Comparison of ENCODE assay signal across 17 cellular contexts in genomic region chrX:113400193-113400704, GRCh38.
A peak's percentile ranks its signal among the peaks of the same experiment; 100 is the strongest.
DNase-seq lines count a peak whose midpoint lies in the region; ATAC-seq and TF ChIP-seq lines count a peak whose summit lies in the region.
"Had no signal": no experiment of that assay in that cellular context is flagged by ENCODE, and none has a peak within 500 bp of the region (broad histone marks: within the 10 kb centered on the region; RNA-seq: fewer than 3 reads in every experiment).

No MANE protein-coding gene starts in this region.

- no peaks in the 10 kb centered on the region for H3K79me2 ChIP-seq in SK-N-SH (ENCODE audit: insufficient read depth)

- H3K4me3 ChIP-seq in SK-N-SH (ENCODE audit: low read depth in 2 of 2, low read length in 1 of 2) (no peak overlapping the region), retinal pigment epithelial cell (ENCODE audit: low read length) (no peak overlapping the region)
- H3K4me3 ChIP-seq: thoracic aorta had no signal

- DNase-seq in DMS53 (lab: John Stamatoyannopoulos, UW) = peak; percentile 65
- DNase-seq in DMS53 treated with DMSO at 0.1 percent for 48 hours (lab: John Stamatoyannopoulos, UW; ENCODE audit: unreplicated experiment) = no peak
- no peak for DNase-seq in SK-N-SH
- DNase-seq in foreskin keratinocyte = peak; percentile 23 to 43
- DNase-seq in retinal pigment epithelial cell (ENCODE audit: low read depth) = peak; percentile 32
- no peak for DNase-seq in COLO668 (lab: John Stamatoyannopoulos, UW; ENCODE audit: unreplicated experiment)
- DNase-seq in NCI-H2171 (lab: John Stamatoyannopoulos, UW) = no peak
- DNase-seq in globus pallidus (ENCODE audit: low spot score) = no peak
- DNase-seq: 8988T; activated CD4-positive, alpha-beta memory T cell treated with anti-CD3 and anti-CD28 coated beads, Interleukin-2, amount 10 ng/mL, durations not matched to agents 7 days and 5 days; activated effector memory CD4-positive, alpha-beta T cell treated with Interleukin-2 at 50 U/mL for 16 hours; CD8-positive, alpha-beta memory T cell; hippocampal formation; Kasumi-1; NCI-H187 treated with DMSO at 0.1 percent for 48 hours had no signal

- H2AFZ ChIP-seq in SK-N-SH (ENCODE audit: low read depth) = no peak overlapping the region

- H3K27me3 ChIP-seq in SK-N-SH (ENCODE audit: insufficient read depth) (no peaks in the 10 kb centered on the region), foreskin keratinocyte (no peaks in the 10 kb centered on the region)

- H3K27ac ChIP-seq in SK-N-SH (ENCODE audit: low read depth in 2 of 2, low read length in 1 of 2) = no peak overlapping the region
- peak overlapping the region; percentile 36 for H3K27ac ChIP-seq in foreskin keratinocyte
- H3K27ac ChIP-seq: thoracic aorta had no signal

- no peak for TF ChIP-seq RAD21 in SK-N-SH (IDR thresholded peaks at IDR 0.05; ENCODE audit: low read length)

- no peaks in the 10 kb centered on the region for H3F3A ChIP-seq in SK-N-SH (replicated peaks; ENCODE audit: insufficient read depth)

- H3K4me2 ChIP-seq in SK-N-SH = peak overlapping the region; percentile 17; the same call in 1 of the 2 replicates

- no peaks in the 10 kb centered on the region for H4K20me1 ChIP-seq in SK-N-SH (ENCODE audit: insufficient read depth)

- peak; percentile 97 for ATAC-seq in foreskin keratinocyte
- ATAC-seq: Right ventricle myocardium inferior had no signal

- no peaks in the 10 kb centered on the region for H3K9me3 ChIP-seq in SK-N-SH
- H3K9me3 ChIP-seq: thoracic aorta had no signal

- no peaks in the 10 kb centered on the region for H3K9me2 ChIP-seq in SK-N-SH

- TF ChIP-seq CTCF in SK-N-SH (IDR thresholded peaks at IDR 0.05) = no peak
- no peak for TF ChIP-seq CTCF in foreskin keratinocyte (conservative IDR thresholded peaks at IDR 0.05)
- TF ChIP-seq CTCF in retinal pigment epithelial cell (conservative IDR thresholded peaks at IDR 0.05; ENCODE audit: low read depth, low read length) = no peak

- 57% methylated on average over 2 of the region's 2 CpGs for WGBS in SK-N-SH (ENCODE audit: low lambda C conversion rate)

- POLR2A ChIA-PET in SK-N-SH (lab: Yijun Ruan, JAX) = no interaction called here

- H3K36me3 ChIP-seq in SK-N-SH (replicated peaks in 1 of 2; ENCODE audit: control insufficient read depth in 1 of 2, insufficient read depth in 2 of 2, low read length in 1 of 2) = no peaks in the 10 kb centered on the region
- H3K36me3 ChIP-seq: thoracic aorta had no signal

- no peak overlapping the region for H3K9ac ChIP-seq in SK-N-SH

- CTCF ChIA-PET in SK-N-SH (lab: Yijun Ruan, JAX) = no interaction called here

- TF ChIP-seq EP300 in SK-N-SH (IDR thresholded peaks at IDR 0.05; ENCODE audit: borderline replicate concordance in 1 of 2, low read depth in 1 of 2, low read length in 1 of 2) = peak in 1 of 2 experiments; percentile 28; a peak in 1 of 4 replicates

- no peaks in the 10 kb centered on the region for H3K4me1 ChIP-seq in SK-N-SH (ENCODE audit: control insufficient read depth in 1 of 2, insufficient read depth in 2 of 2, low read depth in 1 of 2, low read length in 1 of 2)
- H3K4me1 ChIP-seq in foreskin keratinocyte = peaks cover 7% of the 10 kb centered on the region

TF ChIP-seq in SK-N-SH, 30 proteins besides CTCF, POLR2A, EP300 and RAD21:
- TF ChIP-seq TEAD4 (IDR thresholded peaks at IDR 0.05; ENCODE audit: borderline replicate concordance, insufficient read depth) (peak; percentile 35; the same call in 1 of the 2 replicates), YY1 (IDR thresholded peaks at IDR 0.05; ENCODE audit: low read depth) (no peak)

Comparison
In these comparisons a context has a peak if more than half of its experiments do, and no peak if none do; other contexts are left out.
1. DNase-seq: peak in DMS53 (single experiment), foreskin keratinocyte (2 of 2) and retinal pigment epithelial cell (single experiment); none in DMS53 treated with DMSO at 0.1 percent for 48 hours (single experiment), SK-N-SH (single experiment), COLO668 (single experiment), NCI-H2171 (single experiment) and globus pallidus (single experiment).